Comparison of ENCODE assay signal across 8 cellular contexts in genomic region chr17:35764123-35764991, GRCh38.
DNase-seq lines count a peak whose midpoint lies in the region; ATAC-seq lines count a peak whose summit lies in the region.

No MANE protein-coding gene starts in this region.

- peak overlapping the region; percentile 6 for H3K27ac Mint-ChIP-seq in memory B cell

- H3K36me3 Mint-ChIP-seq in memory B cell = peaks cover 3% of the 10 kb centered on the region

- H3K4me1 Mint-ChIP-seq in memory B cell = peaks cover 7% of the 10 kb centered on the region

- peak; percentile 83 for ATAC-seq in GM19455 (IDR thresholded peaks at IDR 0.05; ENCODE audit: unreplicated experiment)
- ATAC-seq in memory B cell (ENCODE audit: low read depth) = peak; percentile 83

- peak; percentile 93 for DNase-seq in CD1c-positive myeloid dendritic cell (ENCODE audit: extremely low spot score)
- peak; percentile 48 for DNase-seq in HS-27A (ENCODE audit: low read depth)
- DNase-seq in NCI-H82 treated with DMSO at 0.1 percent for 48 hours (lab: John Stamatoyannopoulos, UW; ENCODE audit: unreplicated experiment) = peak; percentile 68
- DNase-seq in activated CD8-positive, alpha-beta memory T cell treated with anti-CD3 and anti-CD28 coated beads for 1 hour (ENCODE audit: extremely low read depth in 1 of 2, low read depth in 1 of 2) = peak; percentile 62 to 78
- peak; percentile 76 for DNase-seq in effector CD4-positive, alpha-beta T cell
- DNase-seq in memory B cell (ENCODE audit: low spot score in 2 of 2) = peak; percentile 83 to 86
- DNase-seq in stimulated activated CD4-positive, alpha-beta T cell treated with anti-CD3 and anti-CD28 coated beads, TNF-alpha, amount 100 ng/mL, for 48 hours (ENCODE audit: low read depth in 3 of 3) = peak; percentile 78 to 87 (median 79)

- H3K27me3 Mint-ChIP-seq in memory B cell = peaks cover 4% of the 10 kb centered on the region

- H3K9me3 Mint-ChIP-seq in memory B cell = no peaks in the 10 kb centered on the region

- H3K4me3 Mint-ChIP-seq in memory B cell = peak overlapping the region; percentile 94

Comparison
In these comparisons a context has a peak if more than half of its experiments do, and no peak if none do; other contexts are left out.
1. Peak in every context shown above with its lines: DNase-seq and ATAC-seq.